30 cellular contexts compared by ENCODE assay signal in genomic region chr4:145605941-145606340, GRCh38.
"Had no signal": no experiment of that assay in that cellular context is flagged by ENCODE, and none has a peak within 500 bp of the region (broad histone marks: within the 10 kb centered on the region; RNA-seq: fewer than 3 reads in every experiment).

No MANE protein-coding gene starts in this region.

- FAIRE-seq: endometrium, islet of Langerhans, keratinocyte had no signal

- ATAC-seq: effector memory CD8-positive, alpha-beta T cell; esophagus mucosa; gastrocnemius medialis; heart right ventricle; left cardiac atrium; left lung; left ventricle myocardium superior; lower lobe of right lung; mucosa of descending colon; naive thymus-derived CD8-positive, alpha-beta T cell had no signal

- H3K27ac ChIP-seq: colonic mucosa, epithelial cell of prostate, esophagus squamous epithelium, gastrocnemius medialis, heart right ventricle, left lung, lower lobe of right lung had no signal

- H3K27ac Mint-ChIP-seq: dendritic cell treated with granulocyte-macrophage colony-stimulating factor and Interleukin-4, amounts not matched to agents 40 ng/mL and 50 ng/mL, for 4 days; effector memory CD8-positive, alpha-beta T cell; endodermal cell; mesothelial cell of epicardium; naive B cell; naive thymus-derived CD8-positive, alpha-beta T cell had no signal

- H3K9me3 Mint-ChIP-seq: effector memory CD8-positive, alpha-beta T cell had no signal

- H3K4me3 ChIP-seq: colonic mucosa, esophagus squamous epithelium, gastrocnemius medialis, heart right ventricle, left lung, lower lobe of right lung, mucosa of descending colon had no signal

- H3K27me3 Mint-ChIP-seq: dendritic cell treated with granulocyte-macrophage colony-stimulating factor and Interleukin-4, amounts not matched to agents 40 ng/mL and 50 ng/mL, for 4 days had no signal

- H3K36me3 ChIP-seq: colonic mucosa, esophagus squamous epithelium, gastrocnemius medialis, heart right ventricle, left lung, lower lobe of right lung had no signal

- H3K27me3 ChIP-seq: colonic mucosa, esophagus squamous epithelium, gastrocnemius medialis, left lung had no signal

- H3K4me1 ChIP-seq: colonic mucosa, esophagus squamous epithelium, gastrocnemius medialis, left lung, lower lobe of right lung had no signal

- H3K4me3 Mint-ChIP-seq: dendritic cell treated with granulocyte-macrophage colony-stimulating factor and Interleukin-4, amounts not matched to agents 40 ng/mL and 50 ng/mL, for 4 days; effector memory CD8-positive, alpha-beta T cell; endodermal cell; mesothelial cell of epicardium; naive thymus-derived CD8-positive, alpha-beta T cell had no signal

- H3K4me1 Mint-ChIP-seq: endodermal cell; naive B cell; naive thymus-derived CD8-positive, alpha-beta T cell had no signal

- H3K9me3 ChIP-seq: colonic mucosa, gastrocnemius medialis, lower lobe of right lung, mucosa of descending colon had no signal

- DNase-seq: colonic mucosa; cortex of kidney; effector CD8-positive, alpha-beta T cell; effector memory CD8-positive, alpha-beta T cell; endodermal cell; erythroblast; esophagus squamous epithelium; foreskin fibroblast; foreskin melanocyte; gastrocnemius medialis; glutamatergic neuron; head of caudate nucleus; heart right ventricle; hippocampal formation; kidney glomerular epithelial cell; left cardiac atrium; left lung; left ventricle myocardium superior; lower lobe of right lung; mesenchymal stem cell; mucosa of descending colon; naive B cell; naive thymus-derived CD8-positive, alpha-beta T cell had no signal
